ENCODE assay signal across 10 cellular contexts in the genomic region with DNA sequence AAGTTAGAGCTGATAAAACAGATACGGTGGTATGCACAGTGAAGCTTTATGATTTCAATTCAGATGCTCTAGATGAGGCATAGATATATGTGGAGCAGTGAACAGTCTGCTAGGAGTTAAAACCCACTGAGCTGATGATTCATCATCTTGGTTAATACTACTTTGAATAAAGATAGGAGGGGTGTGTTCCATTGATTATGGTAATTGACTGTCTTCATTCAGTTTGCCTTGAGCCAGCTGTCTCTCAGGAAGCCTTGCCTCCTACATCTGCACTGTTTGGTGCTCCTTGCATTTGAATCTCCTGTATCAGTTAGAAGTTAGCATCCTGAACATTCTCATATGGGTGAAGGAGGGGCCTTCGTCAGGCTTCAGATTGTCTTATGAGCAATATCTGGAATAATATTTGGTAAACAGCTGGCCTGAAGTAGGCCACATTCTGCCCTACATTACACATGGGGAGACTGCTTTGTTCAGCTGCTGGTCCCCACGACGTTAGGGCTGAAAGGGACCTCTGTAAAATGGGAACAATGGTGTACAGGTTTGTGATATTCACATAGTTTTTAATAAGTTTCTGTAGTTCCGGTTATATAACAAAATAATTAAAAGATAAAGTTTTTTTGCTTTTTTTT. TPM values are rescaled to one million over a fixed set of nuclear protein-coding genes. Genes with fewer than 3 reads are reported as not detected.
DNase-seq lines count a peak whose midpoint lies in the region; ATAC-seq and TF ChIP-seq lines count a peak whose summit lies in the region.
"Had no signal": no experiment of that assay in that cellular context is flagged by ENCODE, and none has a peak within 500 bp of the region (broad histone marks: within the 10 kb centered on the region; RNA-seq: fewer than 3 reads in every experiment).

No MANE protein-coding gene starts in this region.

- H3K9me3 ChIP-seq in cardiac muscle cell (ENCODE audit: low read depth) = no peaks in the 10 kb centered on the region
- no peaks in the 10 kb centered on the region for H3K9me3 ChIP-seq in upper lobe of right lung

- peak overlapping the region; percentile 66 for H3K27ac ChIP-seq in cardiac muscle cell
- H3K27ac ChIP-seq in upper lobe of right lung = no peak overlapping the region

- H3K4me3 ChIP-seq in cardiac muscle cell = no peak overlapping the region
- no peak overlapping the region for H3K4me3 ChIP-seq in upper lobe of right lung

- peak; percentile 27 to 89 (median 86) for ATAC-seq in T-cell (replicated peaks in 1 of 4)
- ATAC-seq in upper lobe of right lung = peak; percentile 26
- no peak for ATAC-seq in GM19467 (IDR thresholded peaks at IDR 0.05; ENCODE audit: unreplicated experiment)

- H3K4me1 ChIP-seq in cardiac muscle cell (ENCODE audit: low read depth) = peaks cover 11% of the 10 kb centered on the region
- H3K4me1 ChIP-seq in upper lobe of right lung = peaks cover 42% of the 10 kb centered on the region

- peaks cover 80% of the 10 kb centered on the region for H3K4me1 Mint-ChIP-seq in activated naive CD4-positive, alpha-beta T cell treated with anti-CD3 and anti-CD28 coated beads, Interleukin-2, amount 50 U/mL, for 24 hours
- peaks cover 75 to 84% (median 81%) of the 10 kb centered on the region in 3 donors for H3K4me1 Mint-ChIP-seq in T-cell
- H3K4me1 Mint-ChIP-seq in activated T-helper 2 cell treated with anti-CD3 and anti-CD28 coated beads, Interferon-gamma antibody, Interleukin-2, Interleukin-4, amounts not matched to agents 10 μg/mL and 5 μg/mL and 100 μg/mL, durations not matched to agents 14 hours and 24 hours and 36 hours (ENCODE audit: low read depth) = peaks cover 48% of the 10 kb centered on the region

- no peak for TF ChIP-seq CTCF in cardiac muscle cell (IDR thresholded peaks at IDR 0.05; ENCODE audit: low read depth, low read length)
- no peak for TF ChIP-seq CTCF in upper lobe of right lung (IDR thresholded peaks at IDR 0.05)

- no peaks in the 10 kb centered on the region for H3K36me3 ChIP-seq in cardiac muscle cell
- H3K36me3 ChIP-seq in upper lobe of right lung = no peaks in the 10 kb centered on the region

- no peaks in the 10 kb centered on the region for H3K27me3 ChIP-seq in cardiac muscle cell
- H3K27me3 ChIP-seq in upper lobe of right lung = no peaks in the 10 kb centered on the region

- H3K27me3 Mint-ChIP-seq in activated naive CD4-positive, alpha-beta T cell treated with anti-CD3 and anti-CD28 coated beads, Interleukin-2, amount 50 U/mL, for 24 hours = no peaks in the 10 kb centered on the region
- no peaks in the 10 kb centered on the region for H3K27me3 Mint-ChIP-seq in T-cell
- no peaks in the 10 kb centered on the region for H3K27me3 Mint-ChIP-seq in activated T-helper 2 cell treated with anti-CD3 and anti-CD28 coated beads, Interferon-gamma antibody, Interleukin-2, Interleukin-4, amounts not matched to agents 10 μg/mL and 5 μg/mL and 100 μg/mL, durations not matched to agents 14 hours and 24 hours and 36 hours (ENCODE audit: low read depth)

- peaks cover 3% of the 10 kb centered on the region for H3K36me3 Mint-ChIP-seq in activated naive CD4-positive, alpha-beta T cell treated with anti-CD3 and anti-CD28 coated beads, Interleukin-2, amount 50 U/mL, for 24 hours
- H3K36me3 Mint-ChIP-seq in T-cell = no peaks in the 10 kb centered on the region
- H3K36me3 Mint-ChIP-seq in activated T-helper 2 cell treated with anti-CD3 and anti-CD28 coated beads, Interferon-gamma antibody, Interleukin-2, Interleukin-4, amounts not matched to agents 10 μg/mL and 5 μg/mL and 100 μg/mL, durations not matched to agents 14 hours and 24 hours and 36 hours (ENCODE audit: low read depth) = peaks cover 30% of the 10 kb centered on the region

- POLR2A ChIA-PET in T-cell (lab: Charles Lee) = interaction anchor here (0.6 to 1.0 kb wide), 4 partner anchors 8 to 147 kb away, joined by 3 to 4 read pairs (median 3); no protein-coding TSS in a partner anchor

- H3K4me3 Mint-ChIP-seq in activated naive CD4-positive, alpha-beta T cell treated with anti-CD3 and anti-CD28 coated beads, Interleukin-2, amount 50 U/mL, for 24 hours = peak overlapping the region; percentile 19
- H3K4me3 Mint-ChIP-seq in T-cell = peak overlapping the region; percentile 29 to 60 (median 42)
- H3K4me3 Mint-ChIP-seq in activated T-helper 2 cell treated with anti-CD3 and anti-CD28 coated beads, Interferon-gamma antibody, Interleukin-2, Interleukin-4, amounts not matched to agents 10 μg/mL and 5 μg/mL and 100 μg/mL, durations not matched to agents 14 hours and 24 hours and 36 hours (ENCODE audit: low read depth) = no peak overlapping the region

- CTCF ChIA-PET in T-cell (lab: Charles Lee) = interaction anchor here (0.5 to 1.2 kb wide), 2 partner anchors 11 to 156 kb away, joined by 3 to 8 read pairs; no protein-coding TSS in a partner anchor

- no peaks in the 10 kb centered on the region for H3K9me3 Mint-ChIP-seq in activated naive CD4-positive, alpha-beta T cell treated with anti-CD3 and anti-CD28 coated beads, Interleukin-2, amount 50 U/mL, for 24 hours
- H3K9me3 Mint-ChIP-seq in T-cell = no peaks in the 10 kb centered on the region
- no peaks in the 10 kb centered on the region for H3K9me3 Mint-ChIP-seq in activated T-helper 2 cell treated with anti-CD3 and anti-CD28 coated beads, Interferon-gamma antibody, Interleukin-2, Interleukin-4, amounts not matched to agents 10 μg/mL and 5 μg/mL and 100 μg/mL, durations not matched to agents 14 hours and 24 hours and 36 hours

- no peak for DNase-seq in activated naive CD4-positive, alpha-beta T cell (lab: John Stamatoyannopoulos, UW)
- DNase-seq in T-cell (no peak), cardiac muscle cell (ENCODE audit: low read depth in 1 of 2, low spot score in 1 of 2) (no peak), upper lobe of right lung (no peak), GDM1 (lab: John Stamatoyannopoulos, UW) (no peak)
- no peak for DNase-seq in activated T-helper 2 cell treated with anti-CD3 and anti-CD28 coated beads, Interferon-gamma antibody, Interleukin-2, Interleukin-4, amounts not matched to agents 10 μg/mL and 5 μg/mL and 100 μg/mL, durations not matched to agents 14 hours and 24 hours and 36 hours (ENCODE audit: low spot score)
- DNase-seq: stimulated activated CD4-positive, alpha-beta T cell treated with anti-CD3 and anti-CD28 coated beads, Interleukin-4, amount 100 ng/mL, for 24 hours; T1000 had no signal

- H3K27ac Mint-ChIP-seq in activated naive CD4-positive, alpha-beta T cell treated with anti-CD3 and anti-CD28 coated beads, Interleukin-2, amount 50 U/mL, for 24 hours = peak overlapping the region; percentile 68
- H3K27ac Mint-ChIP-seq in T-cell = peak overlapping the region; percentile 84 to 85
- H3K27ac Mint-ChIP-seq in activated T-helper 2 cell treated with anti-CD3 and anti-CD28 coated beads, Interferon-gamma antibody, Interleukin-2, Interleukin-4, amounts not matched to agents 10 μg/mL and 5 μg/mL and 100 μg/mL, durations not matched to agents 14 hours and 24 hours and 36 hours = no peak overlapping the region

- intact Hi-C loops in upper lobe of right lung (cut with DNase I) = no loop called here
- intact Hi-C loops in activated T-helper 2 cell treated with anti-CD3 and anti-CD28 coated beads, Interferon-gamma antibody, Interleukin-2, Interleukin-4, amounts not matched to agents 10 μg/mL and 5 μg/mL and 100 μg/mL, durations not matched to agents 14 hours and 24 hours and 36 hours (cut with micrococcal nuclease) = loop anchor here (10.0 kb wide), 2 partner anchors 654 to 724 kb away; no protein-coding TSS in a partner anchor

RNA-seq across cellular contexts. Expression of a gene that starts 13.3 kb away (rescaled TPM):
- 100 to 1,000 TPM in 2 of 5 donors, 10 to 100 TPM in 3; 84.2 to 148 (median 93.2) TPM for total RNA-seq in T-cell
- total RNA-seq in cardiac muscle cell = 82.2 and 131 TPM in 2 replicates
- polyA plus RNA-seq in cardiac muscle cell = 61.6 and 71.6 TPM in 2 replicates
- total RNA-seq in upper lobe of right lung = 88.7 TPM
- total RNA-seq in activated T-helper 2 cell treated with anti-CD3 and anti-CD28 coated beads, Interferon-gamma antibody, Interleukin-2, Interleukin-4, amounts not matched to agents 10 μg/mL and 5 μg/mL and 100 μg/mL, durations not matched to agents 14 hours and 24 hours and 36 hours = 36.8 and 40.6 TPM in 2 replicates
